In genomic region chr3:124878561-124879394, GRCh38 we compare ENCODE assay signal across 8 cellular contexts. TPM values are rescaled to one million over a fixed set of nuclear protein-coding genes. Genes with fewer than 3 reads are reported as not detected.
DNase-seq lines count a peak whose midpoint lies in the region; ATAC-seq and TF ChIP-seq lines count a peak whose summit lies in the region.

No MANE protein-coding gene starts in this region.

- H3K4me2 ChIP-seq in fibroblast of lung (ENCODE audit: extremely low read depth, insufficient read depth, low read length) = peak overlapping the region; percentile 58

- H3K9me3 ChIP-seq in T-helper 17 cell (ENCODE audit: control insufficient read depth, low read length, poor library complexity, severe bottlenecking) (no peaks in the 10 kb centered on the region), fibroblast of lung (ENCODE audit: control insufficient read depth, insufficient read depth, low read depth, low read length) (no peaks in the 10 kb centered on the region), psoas muscle (no peaks in the 10 kb centered on the region)

- ATAC-seq in T-helper 17 cell = peak; percentile 25
- peak; percentile 76 to 87 (median 84) for ATAC-seq in psoas muscle
- no peak for ATAC-seq in HG02678 (IDR thresholded peaks at IDR 0.05; ENCODE audit: unreplicated experiment)

- peaks cover 28% of the 10 kb centered on the region for H3K27me3 Mint-ChIP-seq in activated T-cell treated with anti-CD3 and anti-CD28 coated beads, Interleukin-2, amount 50 U/mL, for 24 hours
- peaks cover 59% of the 10 kb centered on the region for H3K27me3 Mint-ChIP-seq in T-helper 17 cell

- H3K4me1 Mint-ChIP-seq in activated T-cell treated with anti-CD3 and anti-CD28 coated beads, Interleukin-2, amount 50 U/mL, for 24 hours (ENCODE audit: low read depth) = peaks cover 12% of the 10 kb centered on the region
- H3K4me1 Mint-ChIP-seq in T-helper 17 cell = peaks cover 9% of the 10 kb centered on the region

- no peak overlapping the region for H3K4me3 Mint-ChIP-seq in activated T-cell treated with anti-CD3 and anti-CD28 coated beads, Interleukin-2, amount 50 U/mL, for 24 hours
- no peak overlapping the region for H3K4me3 Mint-ChIP-seq in T-helper 17 cell

- intact Hi-C loops in psoas muscle (cut with DNase I) = no loop called here
- intact Hi-C loops in posterior cingulate gyrus (cut with DNase I) = no loop called here

- H3K36me3 Mint-ChIP-seq in activated T-cell treated with anti-CD3 and anti-CD28 coated beads, Interleukin-2, amount 50 U/mL, for 24 hours (ENCODE audit: low read depth) = no peaks in the 10 kb centered on the region
- H3K36me3 Mint-ChIP-seq in T-helper 17 cell (ENCODE audit: low read depth) = peaks cover 3% of the 10 kb centered on the region

- H3K79me2 ChIP-seq in fibroblast of lung (ENCODE audit: control insufficient read depth, insufficient read depth, low read length) = peaks cover 14% of the 10 kb centered on the region

- H3K36me3 ChIP-seq in fibroblast of lung (ENCODE audit: control insufficient read depth, insufficient read depth, low read length) = no peaks in the 10 kb centered on the region
- H3K36me3 ChIP-seq in psoas muscle (ENCODE audit: insufficient read depth in 1 of 2, low read depth in 1 of 2) = no peaks in the 10 kb centered on the region

- no peak overlapping the region for H3K4me3 ChIP-seq in fibroblast of lung (replicated peaks in 1 of 4; ENCODE audit: control extremely low read depth in 1 of 4, insufficient read depth in 1 of 4, low read depth in 3 of 4, low read length in 4 of 4)
- no peak overlapping the region for H3K4me3 ChIP-seq in psoas muscle

- TF ChIP-seq CTCF in fibroblast of lung (conservative IDR thresholded peaks at IDR 0.05 in 1 of 2, IDR thresholded peaks at IDR 0.05 in 1 of 2; ENCODE audit: low read depth in 1 of 2, low read length in 2 of 2) = no peak
- TF ChIP-seq CTCF in psoas muscle (IDR thresholded peaks at IDR 0.05) = no peak

- peaks cover 1% of the 10 kb centered on the region for H4K20me1 ChIP-seq in fibroblast of lung (ENCODE audit: control insufficient read depth, extremely low read depth, insufficient read depth, low read length)

- H3K9ac ChIP-seq in fibroblast of lung (ENCODE audit: insufficient read depth, low read length) = no peak overlapping the region

- no peaks in the 10 kb centered on the region for H3K27me3 ChIP-seq in fibroblast of lung (ENCODE audit: control insufficient read depth, insufficient read depth, low read length)
- no peaks in the 10 kb centered on the region for H3K27me3 ChIP-seq in psoas muscle (ENCODE audit: insufficient read depth in 3 of 3, low read length in 2 of 3)

- peaks cover 19% of the 10 kb centered on the region for H3K4me1 ChIP-seq in fibroblast of lung (ENCODE audit: control insufficient read depth, extremely low read depth, insufficient read depth, low read length)
- H3K4me1 ChIP-seq in psoas muscle = peaks cover 29% of the 10 kb centered on the region

- H3K27ac ChIP-seq in fibroblast of lung (ENCODE audit: insufficient read depth, low read length) = peak overlapping the region; percentile 57
- H3K27ac ChIP-seq in psoas muscle = peak overlapping the region; percentile 68

- DNase-seq in activated T-cell treated with anti-CD3 and anti-CD28 coated beads, Interleukin-2, amount 50 U/mL, for 24 hours = no peak
- no peak for DNase-seq in activated T-cell treated with anti-CD3 and anti-CD28 coated beads, Interleukin-2, amount 50 U/mL, for 1 hour
- DNase-seq in T-helper 17 cell (no peak), fibroblast of lung (ENCODE audit: low read depth in 2 of 2) (peak; percentile 96 to 99), psoas muscle (peak in 1 of 2 donors; percentile 53), NAMALWA (ENCODE audit: low spot score) (no peak), posterior cingulate gyrus (no peak)

- peak overlapping the region; percentile 10 for H3K27ac Mint-ChIP-seq in activated T-cell treated with anti-CD3 and anti-CD28 coated beads, Interleukin-2, amount 50 U/mL, for 24 hours
- peak overlapping the region; percentile 87 for H3K27ac Mint-ChIP-seq in T-helper 17 cell

- H3K9me3 Mint-ChIP-seq in activated T-cell treated with anti-CD3 and anti-CD28 coated beads, Interleukin-2, amount 50 U/mL, for 24 hours = no peaks in the 10 kb centered on the region

- H2AFZ ChIP-seq in fibroblast of lung (ENCODE audit: low read length) = no peak overlapping the region

- WGBS in psoas muscle, 3 donors = 34 to 42% (median 36%) methylated on average over 6 of the region's 6 CpGs

RNA-seq across cellular contexts. Expression of gene ITGB5, which starts 8.4 kb away (rescaled TPM):
- total RNA-seq in T-helper 17 cell (10 to 100 TPM in 1 of 2 donors, 1 to 10 TPM in 1; 3.1 to 61.3 TPM), fibroblast of lung (135 and 196 TPM in 2 replicates), psoas muscle (10 to 100 TPM; 37.5 to 61.5 (median 54.8) TPM)
- polyA plus RNA-seq in fibroblast of lung (99.7 and 121 TPM in 2 replicates), psoas muscle (10 to 100 TPM; 19.3 to 28.2 (median 19.8) TPM)
- polyA plus RNA-seq in fibroblast of lung (2012) = 148 and 196 TPM in 2 replicates
- polyA minus RNA-seq in fibroblast of lung (ENCODE audit: low replicate concordance) = 316 and 374 TPM in 2 replicates

RNA-seq across cellular contexts. Expression of gene MUC13, which starts 55.8 kb away (rescaled TPM):
- under 1 TPM in 1 of 2 donors, not detected in 1; 0.45 TPM for total RNA-seq in T-helper 17 cell
- total RNA-seq in fibroblast of lung = under 0.01 TPM in 1 of 2 replicates, not detected in the other
- polyA plus RNA-seq in fibroblast of lung = not detected in 2 replicates
- not detected in 2 replicates for polyA plus RNA-seq in fibroblast of lung (2012)
- polyA minus RNA-seq in fibroblast of lung (ENCODE audit: low replicate concordance) = not detected in 2 replicates
- under 1 TPM in 1 of 4 donors, not detected in 3; 0.13 TPM for total RNA-seq in psoas muscle
- polyA plus RNA-seq in psoas muscle = under 1 TPM in 2 of 3 donors, not detected in 1; 0.12 to 0.16 TPM

Comparison
In these comparisons a context has a peak if more than half of its experiments do, and no peak if none do; other contexts are left out.
1. DNase-seq: peak in fibroblast of lung (2 of 2); none in activated T-cell treated with anti-CD3 and anti-CD28 coated beads, Interleukin-2, amount 50 U/mL, for 24 hours (single experiment), activated T-cell treated with anti-CD3 and anti-CD28 coated beads, Interleukin-2, amount 50 U/mL, for 1 hour (single experiment), T-helper 17 cell (0 of 3), NAMALWA (single experiment) and posterior cingulate gyrus (0 of 10).